Comparison of ENCODE assay signal across 14 cellular contexts in genomic region chr15:98794211-98794610, GRCh38.
DNase-seq lines count a peak whose midpoint lies in the region; ATAC-seq and TF ChIP-seq lines count a peak whose summit lies in the region.
"Had no signal": no experiment of that assay in that cellular context is flagged by ENCODE, and none has a peak within 500 bp of the region (broad histone marks: within the 10 kb centered on the region; RNA-seq: fewer than 3 reads in every experiment).

No MANE protein-coding gene starts in this region.

- H3K9me3 ChIP-seq in neutrophil, result no peaks in the 10 kb centered on the region

- POLR2A ChIA-PET in WTC11 (lab: Charles Lee), result no interaction called here

- TF ChIP-seq CTCF in WTC11 (IDR thresholded peaks at IDR 0.05), result no peak
- TF ChIP-seq CTCF in neutrophil (IDR thresholded peaks at IDR 0.05), result no peak

- 0 out of 2 replicates have a peak overlapping the region, but pooled peaks have one; percentile 11 for H3K27ac Mint-ChIP-seq in WTC11
- H3K27ac Mint-ChIP-seq: CD4-positive, alpha-beta T cell had no signal

- no peak for ATAC-seq in WTC11
- ATAC-seq in GM18861 (IDR thresholded peaks at IDR 0.05; ENCODE audit: unreplicated experiment), result no peak
- ATAC-seq in HG03196 (IDR thresholded peaks at IDR 0.05; ENCODE audit: unreplicated experiment), result no peak

- no peaks in the 10 kb centered on the region for H3K27me3 ChIP-seq in neutrophil

- H3K4me1 ChIP-seq in neutrophil (ENCODE audit: control insufficient read depth in 1 of 2, insufficient read depth in 1 of 2, low read depth in 1 of 2, low read length in 1 of 2), result peaks cover 58 to 62% of the 10 kb centered on the region in 2 experiments

- H3K4me3 Mint-ChIP-seq in WTC11, result 0 out of 2 replicates have a peak overlapping the region, but pooled peaks have one; percentile 3
- H3K4me3 Mint-ChIP-seq: CD4-positive, alpha-beta T cell had no signal

- H3K9me3 Mint-ChIP-seq in WTC11, result no peaks in the 10 kb centered on the region
- H3K9me3 Mint-ChIP-seq: CD4-positive, alpha-beta T cell had no signal

- H3K27me3 Mint-ChIP-seq in WTC11 (ENCODE audit: low read depth), result no peaks in the 10 kb centered on the region
- H3K27me3 Mint-ChIP-seq: CD4-positive, alpha-beta T cell had no signal

- peak; percentile 67 for DNase-seq in COR-L47 (lab: John Stamatoyannopoulos, UW)
- peak; percentile 11 for DNase-seq in NCI-H2227 (lab: John Stamatoyannopoulos, UW; ENCODE audit: unreplicated experiment)
- no peak for DNase-seq in WTC11 (ENCODE audit: low spot score)
- no peak for DNase-seq in stimulated activated CD4-positive, alpha-beta T cell treated with anti-CD3 and anti-CD28 coated beads, Interleukin-15, amount 100 ng/mL, for 24 hours
- DNase-seq in NCI-H2029 treated with DMSO at 0.1 percent for 48 hours (lab: John Stamatoyannopoulos, UW), result no peak
- DNase-seq: CD4-positive, alpha-beta T cell; DMS79 treated with DMSO at 0.1 percent for 48 hours; GF-D8; KBM-7; NCI-H1694 treated with DMSO at 0.1 percent for 48 hours; RPMI8226 had no signal

- peaks cover 98% of the 10 kb centered on the region for H3K4me1 Mint-ChIP-seq in WTC11

- no peak overlapping the region for H3K4me3 ChIP-seq in neutrophil (ENCODE audit: low read depth in 1 of 2, low read length in 1 of 2)

- CTCF ChIA-PET in WTC11 (lab: Charles Lee), result interaction anchor here (1.3 to 2.1 kb wide), 3 partner anchors 11 to 57 kb away, joined by 3 to 5 read pairs (median 4); no protein-coding TSS in a partner anchor

- peak overlapping the region; percentile 51 for H3K27ac ChIP-seq in neutrophil

- no peaks in the 10 kb centered on the region for H3K36me3 Mint-ChIP-seq in WTC11

- H3K36me3 ChIP-seq in neutrophil, result no peaks in the 10 kb centered on the region

TF ChIP-seq in WTC11, 78 proteins besides CTCF, POLR2A, EP300 and RAD21 (continues in another document):
- TF ChIP-seq, protein P1, sequence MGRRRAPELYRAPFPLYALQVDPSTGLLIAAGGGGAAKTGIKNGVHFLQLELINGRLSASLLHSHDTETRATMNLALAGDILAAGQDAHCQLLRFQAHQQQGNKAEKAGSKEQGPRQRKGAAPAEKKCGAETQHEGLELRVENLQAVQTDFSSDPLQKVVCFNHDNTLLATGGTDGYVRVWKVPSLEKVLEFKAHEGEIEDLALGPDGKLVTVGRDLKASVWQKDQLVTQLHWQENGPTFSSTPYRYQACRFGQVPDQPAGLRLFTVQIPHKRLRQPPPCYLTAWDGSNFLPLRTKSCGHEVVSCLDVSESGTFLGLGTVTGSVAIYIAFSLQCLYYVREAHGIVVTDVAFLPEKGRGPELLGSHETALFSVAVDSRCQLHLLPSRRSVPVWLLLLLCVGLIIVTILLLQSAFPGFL (CRISPR knock-in tag; IDR thresholded peaks at IDR 0.05; ENCODE audit: borderline replicate concordance), result no peak
- no peak for TF ChIP-seq ATF6 (CRISPR knock-in tag; IDR thresholded peaks at IDR 0.05)
- no peak for TF ChIP-seq FOXP1 (CRISPR knock-in tag; IDR thresholded peaks at IDR 0.05; ENCODE audit: borderline replicate concordance)
- TF ChIP-seq ATF2 (CRISPR knock-in tag; IDR thresholded peaks at IDR 0.05; ENCODE audit: borderline replicate concordance, low read depth), result no peak
- TF ChIP-seq ZNF396 (CRISPR knock-in tag; IDR thresholded peaks at IDR 0.05; ENCODE audit: borderline replicate concordance), result no peak
- no peak for TF ChIP-seq ZNF219 (CRISPR knock-in tag; IDR thresholded peaks at IDR 0.05; ENCODE audit: borderline replicate concordance)
- TF ChIP-seq, protein P2, sequence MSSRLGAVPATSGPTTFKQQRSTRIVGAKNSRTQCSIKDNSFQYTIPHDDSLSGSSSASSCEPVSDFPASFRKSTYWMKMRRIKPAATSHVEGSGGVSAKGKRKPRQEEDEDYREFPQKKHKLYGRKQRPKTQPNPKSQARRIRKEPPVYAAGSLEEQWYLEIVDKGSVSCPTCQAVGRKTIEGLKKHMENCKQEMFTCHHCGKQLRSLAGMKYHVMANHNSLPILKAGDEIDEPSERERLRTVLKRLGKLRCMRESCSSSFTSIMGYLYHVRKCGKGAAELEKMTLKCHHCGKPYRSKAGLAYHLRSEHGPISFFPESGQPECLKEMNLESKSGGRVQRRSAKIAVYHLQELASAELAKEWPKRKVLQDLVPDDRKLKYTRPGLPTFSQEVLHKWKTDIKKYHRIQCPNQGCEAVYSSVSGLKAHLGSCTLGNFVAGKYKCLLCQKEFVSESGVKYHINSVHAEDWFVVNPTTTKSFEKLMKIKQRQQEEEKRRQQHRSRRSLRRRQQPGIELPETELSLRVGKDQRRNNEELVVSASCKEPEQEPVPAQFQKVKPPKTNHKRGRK (CRISPR knock-in tag; IDR thresholded peaks at IDR 0.05; ENCODE audit: borderline replicate concordance), result no peak
- TF ChIP-seq ZBTB21 (CRISPR knock-in tag; IDR thresholded peaks at IDR 0.05; ENCODE audit: borderline replicate concordance), result no peak
- no peak for TF ChIP-seq CREB1 (CRISPR knock-in tag; IDR thresholded peaks at IDR 0.05)
- TF ChIP-seq ZNF532 (CRISPR knock-in tag; IDR thresholded peaks at IDR 0.05; ENCODE audit: borderline replicate concordance), result no peak
- TF ChIP-seq, protein P3, sequence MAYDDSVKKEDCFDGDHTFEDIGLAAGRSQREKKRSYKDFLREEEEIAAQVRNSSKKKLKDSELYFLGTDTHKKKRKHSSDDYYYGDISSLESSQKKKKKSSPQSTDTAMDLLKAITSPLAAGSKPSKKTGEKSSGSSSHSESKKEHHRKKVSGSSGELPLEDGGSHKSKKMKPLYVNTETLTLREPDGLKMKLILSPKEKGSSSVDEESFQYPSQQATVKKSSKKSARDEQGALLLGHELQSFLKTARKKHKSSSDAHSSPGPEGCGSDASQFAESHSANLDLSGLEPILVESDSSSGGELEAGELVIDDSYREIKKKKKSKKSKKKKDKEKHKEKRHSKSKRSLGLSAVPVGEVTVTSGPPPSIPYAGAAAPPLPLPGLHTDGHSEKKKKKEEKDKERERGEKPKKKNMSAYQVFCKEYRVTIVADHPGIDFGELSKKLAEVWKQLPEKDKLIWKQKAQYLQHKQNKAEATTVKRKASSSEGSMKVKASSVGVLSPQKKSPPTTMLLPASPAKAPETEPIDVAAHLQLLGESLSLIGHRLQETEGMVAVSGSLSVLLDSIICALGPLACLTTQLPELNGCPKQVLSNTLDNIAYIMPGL (CRISPR knock-in tag; IDR thresholded peaks at IDR 0.05), result no peak

Comparison
In these comparisons a context has a peak if more than half of its experiments do, and no peak if none do; other contexts are left out.
1. DNase-seq: peak in COR-L47 (single experiment) and NCI-H2227 (single experiment); none in WTC11 (single experiment), stimulated activated CD4-positive, alpha-beta T cell treated with anti-CD3 and anti-CD28 coated beads, Interleukin-15, amount 100 ng/mL, for 24 hours (single experiment) and NCI-H2029 treated with DMSO at 0.1 percent for 48 hours (single experiment).